Comparison of ENCODE assay signal across 1 cellular context in the genomic region with DNA sequence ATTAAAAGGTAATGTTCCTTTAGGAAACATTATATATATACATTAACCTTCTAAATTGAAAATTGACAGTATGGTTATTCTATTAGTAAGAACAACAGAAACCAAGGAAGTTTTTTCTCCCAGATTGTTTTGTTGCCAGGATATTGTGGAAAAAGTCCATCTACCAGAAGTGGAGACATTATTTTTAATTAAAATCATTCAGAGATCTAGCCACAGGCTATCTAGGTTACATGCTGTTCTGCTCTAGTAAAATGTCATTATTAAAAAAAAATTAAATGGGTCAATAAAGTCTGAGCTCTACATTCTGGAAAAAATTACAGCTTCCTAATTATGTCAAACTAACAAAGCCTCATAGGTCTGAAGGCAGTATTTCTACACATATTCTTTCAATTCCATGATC.
TF ChIP-seq lines count a peak whose summit lies in the region.

No MANE protein-coding gene starts in this region.

TF ChIP-seq in H1, 55 proteins besides CTCF, POLR2A, EP300 and RAD21:
- TF ChIP-seq SP1 (IDR thresholded peaks at IDR 0.05; ENCODE audit: low read depth, low read length) (no peak), KDM1A (IDR thresholded peaks at IDR 0.05; ENCODE audit: borderline replicate concordance, low read length) (no peak), CTBP2 (IDR thresholded peaks at IDR 0.05; ENCODE audit: borderline replicate concordance, insufficient read depth, insufficient read length, low read length) (no peak), TEAD4 (IDR thresholded peaks at IDR 0.05; ENCODE audit: low read depth, low read length) (no peak)
